1 cellular context compared by ENCODE assay signal in the genomic region with DNA sequence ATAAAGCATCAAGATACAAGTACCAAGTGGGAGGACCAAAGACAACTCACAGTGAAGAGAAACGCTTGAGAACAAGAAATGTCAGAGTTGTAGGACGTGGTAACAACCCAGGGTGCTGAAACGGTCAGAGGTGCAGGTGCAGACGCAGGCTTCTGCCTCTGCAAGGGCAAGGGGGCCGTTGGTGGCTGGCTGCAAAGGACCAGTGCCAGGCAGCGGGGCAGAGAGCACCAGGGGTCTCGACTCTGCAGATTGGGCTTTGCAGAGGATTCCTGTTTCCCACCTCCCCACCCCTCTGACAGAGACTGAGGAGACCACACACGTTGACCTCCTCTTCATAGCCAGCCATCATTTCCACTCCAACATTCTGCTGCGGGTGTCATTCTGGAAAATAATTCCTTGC.
TF ChIP-seq lines count a peak whose summit lies in the region.

No MANE protein-coding gene starts in this region.

TF ChIP-seq in GM23338, 12 proteins besides CTCF, POLR2A, EP300 and RAD21 (continued from another document):
- TF ChIP-seq, protein P1, sequence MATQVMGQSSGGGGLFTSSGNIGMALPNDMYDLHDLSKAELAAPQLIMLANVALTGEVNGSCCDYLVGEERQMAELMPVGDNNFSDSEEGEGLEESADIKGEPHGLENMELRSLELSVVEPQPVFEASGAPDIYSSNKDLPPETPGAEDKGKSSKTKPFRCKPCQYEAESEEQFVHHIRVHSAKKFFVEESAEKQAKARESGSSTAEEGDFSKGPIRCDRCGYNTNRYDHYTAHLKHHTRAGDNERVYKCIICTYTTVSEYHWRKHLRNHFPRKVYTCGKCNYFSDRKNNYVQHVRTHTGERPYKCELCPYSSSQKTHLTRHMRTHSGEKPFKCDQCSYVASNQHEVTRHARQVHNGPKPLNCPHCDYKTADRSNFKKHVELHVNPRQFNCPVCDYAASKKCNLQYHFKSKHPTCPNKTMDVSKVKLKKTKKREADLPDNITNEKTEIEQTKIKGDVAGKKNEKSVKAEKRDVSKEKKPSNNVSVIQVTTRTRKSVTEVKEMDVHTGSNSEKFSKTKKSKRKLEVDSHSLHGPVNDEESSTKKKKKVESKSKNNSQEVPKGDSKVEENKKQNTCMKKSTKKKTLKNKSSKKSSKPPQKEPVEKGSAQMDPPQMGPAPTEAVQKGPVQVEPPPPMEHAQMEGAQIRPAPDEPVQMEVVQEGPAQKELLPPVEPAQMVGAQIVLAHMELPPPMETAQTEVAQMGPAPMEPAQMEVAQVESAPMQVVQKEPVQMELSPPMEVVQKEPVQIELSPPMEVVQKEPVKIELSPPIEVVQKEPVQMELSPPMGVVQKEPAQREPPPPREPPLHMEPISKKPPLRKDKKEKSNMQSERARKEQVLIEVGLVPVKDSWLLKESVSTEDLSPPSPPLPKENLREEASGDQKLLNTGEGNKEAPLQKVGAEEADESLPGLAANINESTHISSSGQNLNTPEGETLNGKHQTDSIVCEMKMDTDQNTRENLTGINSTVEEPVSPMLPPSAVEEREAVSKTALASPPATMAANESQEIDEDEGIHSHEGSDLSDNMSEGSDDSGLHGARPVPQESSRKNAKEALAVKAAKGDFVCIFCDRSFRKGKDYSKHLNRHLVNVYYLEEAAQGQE (IDR thresholded peaks at IDR 0.05; ENCODE audit: unreplicated experiment), result no peak
- no peak for TF ChIP-seq NANOG (IDR thresholded peaks at IDR 0.05; ENCODE audit: borderline replicate concordance)
- no peak for TF ChIP-seq JUNB (IDR thresholded peaks at IDR 0.05; ENCODE audit: unreplicated experiment)
